Comparison of ENCODE assay signal across 23 cellular contexts in genomic region chr2:1678609-1679008, GRCh38.
DNase-seq lines count a peak whose midpoint lies in the region; ATAC-seq, FAIRE-seq and TF ChIP-seq lines count a peak whose summit lies in the region.
"Had no signal": no experiment of that assay in that cellular context is flagged by ENCODE, and none has a peak within 500 bp of the region (broad histone marks: within the 10 kb centered on the region; RNA-seq: fewer than 3 reads in every experiment).

No MANE protein-coding gene starts in this region.

- H3K9me3 Mint-ChIP-seq in osteocyte (ENCODE audit: unreplicated experiment) = no peaks in the 10 kb centered on the region

- H3K9ac ChIP-seq in HepG2 (ENCODE audit: insufficient read depth, low read depth, low read length) = no peak overlapping the region
- H3K9ac ChIP-seq: KMS-11 had no signal

- H3K36me3 ChIP-seq in HepG2 (replicated peaks in 1 of 2; ENCODE audit: control insufficient read depth in 1 of 2, insufficient read depth in 2 of 2, low read length in 2 of 2) (no peaks in the 10 kb centered on the region), right lobe of liver (no peaks in the 10 kb centered on the region), SJCRH30 (peaks cover 89% of the 10 kb centered on the region)
- H3K36me3 ChIP-seq: HAP-1 had no signal

- no peak for TF ChIP-seq RAD21 in HepG2 (CRISPR knock-in tag; IDR thresholded peaks at IDR 0.05)

- H3K9me3 ChIP-seq in HepG2 (ENCODE audit: low read length) (no peaks in the 10 kb centered on the region), right lobe of liver (no peaks in the 10 kb centered on the region), SJCRH30 (replicated peaks) (no peaks in the 10 kb centered on the region)
- H3K9me3 ChIP-seq: HAP-1, Peyer's patch had no signal

- 30% methylated on average over 11 of the region's 14 CpGs for WGBS in HepG2 (ENCODE audit: low lambda C conversion rate)
- WGBS in right lobe of liver (ENCODE audit: insufficient coverage, low coverage, low lambda C conversion rate, missing lambda C conversion rate) = 70% methylated on average over 2 of the region's 14 CpGs

- DNase-seq in HepG2 (ENCODE audit: low spot score) (no peak), right lobe of liver (no peak), ecto neural progenitor cell (ENCODE audit: low spot score) (peak; percentile 40), osteocyte (ENCODE audit: extremely low spot score, unreplicated experiment) (peak; percentile 75), SJCRH30 (no peak), DMS153 treated with DMSO at 0.1 percent for 48 hours (lab: John Stamatoyannopoulos, UW; ENCODE audit: unreplicated experiment) (no peak), HPDE6-E6E7 (ENCODE audit: extremely low spot score) (no peak)
- DNase-seq: DMS79; NCI-H1105; NCI-H146; NCI-H2081; NCI-H2171; NCI-H345; NCI-H524; NCI-H774; NK-92 treated with Interleukin-12 subunit alpha and Interleukin-12 subunit beta, amount 100 ng/mL, for 24 hours; Peyer's patch had no signal

- no peaks in the 10 kb centered on the region for H3K79me2 ChIP-seq in HepG2 (ENCODE audit: insufficient read depth, low read length)

- peaks cover 39% of the 10 kb centered on the region for H3K36me3 Mint-ChIP-seq in osteocyte (ENCODE audit: unreplicated experiment)
- H3K36me3 Mint-ChIP-seq: CD14-positive monocyte had no signal

- no peak for TF ChIP-seq POLR2A in HepG2 (IDR thresholded peaks at IDR 0.05; ENCODE audit: insufficient read depth in 1 of 2, low read depth in 2 of 2, low read length in 2 of 2)
- no peak for TF ChIP-seq POLR2A in right lobe of liver (IDR thresholded peaks at IDR 0.05)

- peak; percentile 60 for ATAC-seq in HepG2
- no peak for ATAC-seq in right lobe of liver

- intact Hi-C loops in HepG2 (cut with micrococcal nuclease; ENCODE audit: unreplicated experiment) = no loop called here
- intact Hi-C loops in right lobe of liver (cut with DNase I) = no loop called here

- no TSS peak for BruUV-seq in HepG2 (replicated peaks; lab: Mats Ljungman, UMichigan)

- H4K20me1 ChIP-seq in HepG2 (ENCODE audit: insufficient read depth, low read length) = no peaks in the 10 kb centered on the region

- H3K27ac ChIP-seq in HepG2 (ENCODE audit: extremely low read length, insufficient read depth, low read length) (no peak overlapping the region), right lobe of liver (no peak overlapping the region), SJCRH30 (no peak overlapping the region)
- H3K27ac ChIP-seq: HL-60, KMS-11, Peyer's patch had no signal

- POLR2A ChIA-PET in HepG2 (lab: Yijun Ruan, JAX) = no interaction called here

- in situ Hi-C loops in HepG2 (cut with HindIII; ENCODE audit: extremely low pct_ligation_motif_present, low pct_unique_long_range_greater_than_20kb) = no loop called here

- peaks cover 9% of the 10 kb centered on the region for H3K4me1 Mint-ChIP-seq in osteocyte (ENCODE audit: unreplicated experiment)
- H3K4me1 Mint-ChIP-seq: B cell, CD14-positive monocyte had no signal

- no peak overlapping the region for H3K4me3 Mint-ChIP-seq in osteocyte (ENCODE audit: unreplicated experiment)
- H3K4me3 Mint-ChIP-seq: B cell, CD14-positive monocyte had no signal

- H3K4me2 ChIP-seq in HepG2 (ENCODE audit: low read depth, low read length) = no peak overlapping the region
- H3K4me2 ChIP-seq: KMS-11 had no signal

- FAIRE-seq in HepG2 (lab: Jason Lieb, UNC) = no peak
- FAIRE-seq: A204.1 had no signal

- H3K4me1 ChIP-seq in HepG2 (ENCODE audit: insufficient read depth, low read length) (no peaks in the 10 kb centered on the region), right lobe of liver (no peaks in the 10 kb centered on the region), SJCRH30 (peaks cover 9% of the 10 kb centered on the region)
- H3K4me1 ChIP-seq: HAP-1, Peyer's patch had no signal

- TF ChIP-seq CTCF in HepG2 (CRISPR knock-in tag; IDR thresholded peaks at IDR 0.05) (no peak), right lobe of liver (IDR thresholded peaks at IDR 0.05) (no peak), osteocyte (IDR thresholded peaks at IDR 0.05) (no peak)

- CTCF ChIA-PET in HepG2 (lab: Yijun Ruan, JAX; ENCODE audit: low intra/inter-chr PET ratio, low total read pairs) = no interaction called here

- TF ChIP-seq EP300 in HepG2 (IDR thresholded peaks at IDR 0.05; ENCODE audit: low read depth in 2 of 2, low read length in 2 of 2) (no peak), HepG2 (CRISPR knock-in tag; IDR thresholded peaks at IDR 0.05; ENCODE audit: borderline replicate concordance) (no peak)

- H3K27ac Mint-ChIP-seq in osteocyte (ENCODE audit: unreplicated experiment) = peak overlapping the region; percentile 16
- H3K27ac Mint-ChIP-seq: B cell had no signal

- H3K4me3 ChIP-seq in HepG2 (replicated peaks in 1 of 3; ENCODE audit: insufficient read depth in 1 of 3, low read depth in 2 of 3, low read length in 3 of 3) (no peak overlapping the region), right lobe of liver (no peak overlapping the region), SJCRH30 (no peak overlapping the region)
- H3K4me3 ChIP-seq: HAP-1, Peyer's patch had no signal

- peaks cover 0 to 53% of the 10 kb centered on the region in 2 experiments; a peak in 4 of 5 replicates for H3K27me3 ChIP-seq in HepG2 (ENCODE audit: control insufficient read depth in 1 of 2, insufficient read depth in 2 of 2, low read length in 2 of 2)
- no peaks in the 10 kb centered on the region for H3K27me3 ChIP-seq in right lobe of liver
- H3K27me3 ChIP-seq in SJCRH30 = no peaks in the 10 kb centered on the region
- H3K27me3 ChIP-seq: Peyer's patch had no signal

- H3K27me3 Mint-ChIP-seq in osteocyte (ENCODE audit: unreplicated experiment) = no peaks in the 10 kb centered on the region
- H3K27me3 Mint-ChIP-seq: B cell had no signal

- no peak overlapping the region for H2AFZ ChIP-seq in HepG2 (ENCODE audit: low read length)

TF ChIP-seq in HepG2, 621 proteins besides CTCF, POLR2A, EP300 and RAD21:
- TF ChIP-seq TCF12 (IDR thresholded peaks at IDR 0.05) = no peak
- no peak for TF ChIP-seq TCF12 (CRISPR knock-in tag; IDR thresholded peaks at IDR 0.05)
- no peak for TF ChIP-seq ZNF501 (CRISPR knock-in tag; IDR thresholded peaks at IDR 0.05)
- TF ChIP-seq ZNF530 (CRISPR knock-in tag; IDR thresholded peaks at IDR 0.05; ENCODE audit: low read depth) = no peak

Comparison
In these comparisons a context has a peak if more than half of its experiments do, and no peak if none do; other contexts are left out.
1. DNase-seq: peak in ecto neural progenitor cell (single experiment) and osteocyte (single experiment); none in HepG2 (single experiment), right lobe of liver (0 of 3), SJCRH30 (0 of 2), DMS153 treated with DMSO at 0.1 percent for 48 hours (single experiment) and HPDE6-E6E7 (single experiment).